25 cellular contexts compared by ENCODE assay signal in the genomic region with DNA sequence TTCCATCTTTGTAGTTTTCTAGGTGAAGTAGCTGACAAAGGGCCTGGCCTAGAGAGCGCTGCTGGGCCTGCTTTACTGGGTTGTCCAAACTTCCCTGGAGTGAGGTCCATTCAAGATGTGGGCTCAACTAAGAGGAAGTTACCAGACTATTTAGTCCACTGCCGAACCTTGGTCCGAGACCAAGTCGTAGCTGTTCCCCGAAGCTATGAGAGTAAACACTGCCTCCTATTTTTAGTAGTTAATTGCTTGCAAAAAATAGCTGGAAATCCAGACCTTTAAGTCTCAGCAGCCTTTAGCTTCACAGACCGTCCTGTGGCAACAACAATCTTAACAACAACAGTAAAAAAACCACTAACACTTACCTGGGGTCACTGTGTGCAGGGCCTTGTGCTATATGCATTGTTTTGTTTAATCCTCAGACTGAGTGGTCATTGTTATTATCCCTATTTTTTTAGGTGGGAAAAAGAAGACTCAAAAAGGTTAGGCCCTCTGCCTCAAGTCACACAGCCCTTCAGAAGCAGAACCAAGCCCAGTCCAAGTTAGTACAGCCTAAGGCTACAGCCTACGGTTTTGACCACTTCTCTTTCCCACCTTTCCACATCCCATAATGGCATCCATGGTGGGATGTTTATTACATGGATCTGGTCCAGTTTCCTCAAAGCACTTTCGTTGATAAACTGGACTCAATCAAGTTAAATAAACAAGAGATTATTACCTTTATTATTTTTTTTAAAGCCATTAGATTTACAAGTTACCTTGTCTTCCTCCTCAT. TPM values are rescaled to one million over a fixed set of nuclear protein-coding genes. Genes with fewer than 3 reads are reported as not detected.
DNase-seq lines count a peak whose midpoint lies in the region; ATAC-seq and TF ChIP-seq lines count a peak whose summit lies in the region.
"Had no signal": no experiment of that assay in that cellular context is flagged by ENCODE, and none has a peak within 500 bp of the region (broad histone marks: within the 10 kb centered on the region; RNA-seq: fewer than 3 reads in every experiment).

No MANE protein-coding gene starts in this region.

- intact Hi-C loops in Right ventricle myocardium superior (cut with DNase I) = loop anchor here (10.0 kb wide), 1 partner anchor 72 kb away; a partner anchor contains a TSS
- intact Hi-C loops in left ventricle myocardium inferior (cut with micrococcal nuclease) = no loop called here
- intact Hi-C loops in sigmoid colon (cut with DNase I) = no loop called here
- intact Hi-C loops in activated T-helper 1 cell treated with anti-CD3 and anti-CD28 coated beads, Interleukin-12 subunit alpha, Interleukin-12 subunit beta, Interleukin-2, Interleukin-4 antibody, amounts not matched to agents 30 ng/mL and 10 ng/mL and 1 ng/mL, durations not matched to agents 14 hours and 24 hours and 36 hours (cut with micrococcal nuclease) = no loop called here

- CTCF ChIA-PET in RWPE1 (lab: Yijun Ruan, JAX) = interaction anchor here (0.7 to 1.0 kb wide), 3 partner anchors 10 to 64 kb away, joined by 3 to 9 read pairs (median 3); no protein-coding TSS in a partner anchor

- H3K9me3 ChIP-seq in right atrium auricular region (no peaks in the 10 kb centered on the region), left ventricle myocardium inferior (replicated peaks) (no peaks in the 10 kb centered on the region), sigmoid colon (no peaks in the 10 kb centered on the region)
- H3K9me3 ChIP-seq: neutrophil had no signal

- no peak for DNase-seq in Right ventricle myocardium superior
- DNase-seq in right atrium auricular region (ENCODE audit: low spot score) = no peak
- no peak for DNase-seq in left ventricle myocardium inferior
- no peak for DNase-seq in sigmoid colon
- no peak for DNase-seq in activated T-helper 1 cell treated with anti-CD3 and anti-CD28 coated beads, Interleukin-12 subunit alpha, Interleukin-12 subunit beta, Interleukin-2, Interleukin-4 antibody, amounts not matched to agents 30 ng/mL and 10 ng/mL and 1 ng/mL, durations not matched to agents 14 hours and 24 hours and 36 hours (ENCODE audit: low spot score)
- no peak for DNase-seq in stimulated activated naive CD8-positive, alpha-beta T cell treated with anti-CD3 and anti-CD28 coated beads, Interleukin-15, Interleukin-2, amounts not matched to agents 100 U/mL and 50 U/mL, for 24 hours
- DNase-seq in RWPE1 (ENCODE audit: low spot score) = no peak
- DNase-seq: 8988T; activated CD4-positive, alpha-beta T cell treated with anti-CD3 and anti-CD28 coated beads for 48 hours; activated CD8-positive, alpha-beta memory T cell treated with anti-CD3 and anti-CD28 coated beads, Interleukin-2, amount 10 ng/mL, durations not matched to agents 7 days and 5 days; activated naive CD4-positive, alpha-beta T cell treated with anti-CD3 and anti-CD28 coated beads for 36 hours; activated T-cell treated with anti-CD3 and anti-CD28 coated beads, Interleukin-2, amount 50 U/mL, for 72 hours; effector CD4-positive, alpha-beta T cell; GF-D8; islet precursor cell; Kasumi-1; mammary epithelial cell; NCI-H187; NCI-H526; stimulated activated CD4-positive, alpha-beta T cell treated with anti-CD3 and anti-CD28 coated beads, Interleukin-2, amount 100 ng/mL, for 24 hours; T-helper 2 cell had no signal

- no peak for TF ChIP-seq POLR2A in sigmoid colon (IDR thresholded peaks at IDR 0.05)

- H3K27ac ChIP-seq in right atrium auricular region (peak overlapping the region in 1 of 2 donors; percentile 26), left ventricle myocardium inferior (replicated peaks) (peak overlapping the region; percentile 57), sigmoid colon (peak overlapping the region; percentile 16 to 75 (median 50)), RWPE1 (no peak overlapping the region)
- H3K27ac ChIP-seq: neutrophil, SK-N-MC had no signal

- no peak for TF ChIP-seq CTCF in right atrium auricular region (IDR thresholded peaks at IDR 0.05)
- no peak for TF ChIP-seq CTCF in left ventricle myocardium inferior (IDR thresholded peaks at IDR 0.05; ENCODE audit: borderline replicate concordance)
- TF ChIP-seq CTCF in sigmoid colon (IDR thresholded peaks at IDR 0.05) = no peak
- no peak for TF ChIP-seq CTCF in RWPE1 (conservative IDR thresholded peaks at IDR 0.05; ENCODE audit: low read depth)

- H3K9me3 Mint-ChIP-seq in activated T-helper 1 cell treated with anti-CD3 and anti-CD28 coated beads, Interleukin-12 subunit alpha, Interleukin-12 subunit beta, Interleukin-2, Interleukin-4 antibody, amounts not matched to agents 30 ng/mL and 10 ng/mL and 1 ng/mL, durations not matched to agents 14 hours and 24 hours and 36 hours = no peaks in the 10 kb centered on the region
- H3K9me3 Mint-ChIP-seq: activated naive CD4-positive, alpha-beta T cell treated with anti-CD3 and anti-CD28 coated beads for 36 hours; activated T-cell treated with anti-CD3 and anti-CD28 coated beads, Interleukin-2, amount 50 U/mL, for 72 hours had no signal

- no peak overlapping the region for H3K27ac Mint-ChIP-seq in activated T-helper 1 cell treated with anti-CD3 and anti-CD28 coated beads, Interleukin-12 subunit alpha, Interleukin-12 subunit beta, Interleukin-2, Interleukin-4 antibody, amounts not matched to agents 30 ng/mL and 10 ng/mL and 1 ng/mL, durations not matched to agents 14 hours and 24 hours and 36 hours
- H3K27ac Mint-ChIP-seq: activated CD8-positive, alpha-beta memory T cell treated with anti-CD3 and anti-CD28 coated beads, Interleukin-2, amount 10 ng/mL, durations not matched to agents 7 days and 5 days; activated naive CD4-positive, alpha-beta T cell treated with anti-CD3 and anti-CD28 coated beads for 36 hours; activated T-cell treated with anti-CD3 and anti-CD28 coated beads, Interleukin-2, amount 50 U/mL, for 72 hours had no signal

- H3K27me3 ChIP-seq in right atrium auricular region = no peaks in the 10 kb centered on the region
- no peaks in the 10 kb centered on the region for H3K27me3 ChIP-seq in left ventricle myocardium inferior (ENCODE audit: low read depth)
- H3K27me3 ChIP-seq in sigmoid colon = no peaks in the 10 kb centered on the region

- H3K36me3 ChIP-seq in right atrium auricular region (no peaks in the 10 kb centered on the region), left ventricle myocardium inferior (no peaks in the 10 kb centered on the region), sigmoid colon (no peaks in the 10 kb centered on the region)
- H3K36me3 ChIP-seq: neutrophil had no signal

- H3K4me3 ChIP-seq in right atrium auricular region = no peak overlapping the region
- H3K4me3 ChIP-seq in left ventricle myocardium inferior = no peak overlapping the region
- no peak overlapping the region for H3K4me3 ChIP-seq in sigmoid colon
- H3K4me3 ChIP-seq: SK-N-MC, smooth muscle cell had no signal

- H3K27me3 Mint-ChIP-seq in activated T-helper 1 cell treated with anti-CD3 and anti-CD28 coated beads, Interleukin-12 subunit alpha, Interleukin-12 subunit beta, Interleukin-2, Interleukin-4 antibody, amounts not matched to agents 30 ng/mL and 10 ng/mL and 1 ng/mL, durations not matched to agents 14 hours and 24 hours and 36 hours (ENCODE audit: insufficient read depth) = peaks cover 10% of the 10 kb centered on the region

- POLR2A ChIA-PET in RWPE1 (lab: Yijun Ruan, JAX; ENCODE audit: low non-redundant PET) = no interaction called here

- H3K36me3 Mint-ChIP-seq in activated T-helper 1 cell treated with anti-CD3 and anti-CD28 coated beads, Interleukin-12 subunit alpha, Interleukin-12 subunit beta, Interleukin-2, Interleukin-4 antibody, amounts not matched to agents 30 ng/mL and 10 ng/mL and 1 ng/mL, durations not matched to agents 14 hours and 24 hours and 36 hours (ENCODE audit: low read depth) = no peaks in the 10 kb centered on the region
- H3K36me3 Mint-ChIP-seq: activated CD8-positive, alpha-beta memory T cell treated with anti-CD3 and anti-CD28 coated beads, Interleukin-2, amount 10 ng/mL, durations not matched to agents 7 days and 5 days had no signal

- no peak overlapping the region for H3K4me3 Mint-ChIP-seq in activated T-helper 1 cell treated with anti-CD3 and anti-CD28 coated beads, Interleukin-12 subunit alpha, Interleukin-12 subunit beta, Interleukin-2, Interleukin-4 antibody, amounts not matched to agents 30 ng/mL and 10 ng/mL and 1 ng/mL, durations not matched to agents 14 hours and 24 hours and 36 hours
- H3K4me3 Mint-ChIP-seq: activated CD8-positive, alpha-beta memory T cell treated with anti-CD3 and anti-CD28 coated beads, Interleukin-2, amount 10 ng/mL, durations not matched to agents 7 days and 5 days; activated naive CD4-positive, alpha-beta T cell treated with anti-CD3 and anti-CD28 coated beads for 36 hours; activated T-cell treated with anti-CD3 and anti-CD28 coated beads, Interleukin-2, amount 50 U/mL, for 72 hours had no signal

- 64 to 72% methylated on average over 8 of the region's 8 CpGs for WGBS in sigmoid colon, 2 donors

- ATAC-seq in Right ventricle myocardium superior (ENCODE audit: poor library complexity) (peak; percentile 68), GM21367 (IDR thresholded peaks at IDR 0.05; ENCODE audit: unreplicated experiment) (no peak)
- no peak for ATAC-seq in stimulated activated naive CD8-positive, alpha-beta T cell treated with anti-CD3 and anti-CD28 coated beads, Interleukin-15, Interleukin-2, amounts not matched to agents 100 U/mL and 50 U/mL, for 24 hours
- ATAC-seq: activated CD8-positive, alpha-beta memory T cell treated with anti-CD3 and anti-CD28 coated beads, Interleukin-2, amount 10 ng/mL, durations not matched to agents 7 days and 5 days; activated T-cell treated with anti-CD3 and anti-CD28 coated beads, Interleukin-2, amount 50 U/mL, for 72 hours had no signal

- peaks cover 6% of the 10 kb centered on the region for H3K4me1 Mint-ChIP-seq in activated T-helper 1 cell treated with anti-CD3 and anti-CD28 coated beads, Interleukin-12 subunit alpha, Interleukin-12 subunit beta, Interleukin-2, Interleukin-4 antibody, amounts not matched to agents 30 ng/mL and 10 ng/mL and 1 ng/mL, durations not matched to agents 14 hours and 24 hours and 36 hours (ENCODE audit: low read depth)
- H3K4me1 Mint-ChIP-seq: activated CD8-positive, alpha-beta memory T cell treated with anti-CD3 and anti-CD28 coated beads, Interleukin-2, amount 10 ng/mL, durations not matched to agents 7 days and 5 days had no signal

- peaks cover 0 to 16% of the 10 kb centered on the region in 2 donors for H3K4me1 ChIP-seq in right atrium auricular region
- H3K4me1 ChIP-seq in left ventricle myocardium inferior = peaks cover 22% of the 10 kb centered on the region
- H3K4me1 ChIP-seq in sigmoid colon = peaks cover 0 to 20% (median 14%) of the 10 kb centered on the region in 4 donors

- no peak for TF ChIP-seq EP300 in sigmoid colon (IDR thresholded peaks at IDR 0.05)

RNA-seq across cellular contexts. Expression of a gene that starts 30.6 kb away (rescaled TPM):
- total RNA-seq in Right ventricle myocardium superior = 6.0 TPM
- total RNA-seq in right atrium auricular region = 10 to 100 TPM; 21.4 to 25.5 TPM
- 16.6 TPM for total RNA-seq in left ventricle myocardium inferior
- 100 to 1,000 TPM in 2 of 4 donors, 10 to 100 TPM in 2; 75.2 to 118 (median 98.1) TPM for total RNA-seq in sigmoid colon
- 10 to 100 TPM; 17.5 to 27.3 (median 24.6) TPM for polyA plus RNA-seq in sigmoid colon
- total RNA-seq in activated T-helper 1 cell treated with anti-CD3 and anti-CD28 coated beads, Interleukin-12 subunit alpha, Interleukin-12 subunit beta, Interleukin-2, Interleukin-4 antibody, amounts not matched to agents 30 ng/mL and 10 ng/mL and 1 ng/mL, durations not matched to agents 14 hours and 24 hours and 36 hours = 28.2 and 28.8 TPM in 2 replicates
